ENCODE assay signal across 12 cellular contexts in the genomic region with DNA sequence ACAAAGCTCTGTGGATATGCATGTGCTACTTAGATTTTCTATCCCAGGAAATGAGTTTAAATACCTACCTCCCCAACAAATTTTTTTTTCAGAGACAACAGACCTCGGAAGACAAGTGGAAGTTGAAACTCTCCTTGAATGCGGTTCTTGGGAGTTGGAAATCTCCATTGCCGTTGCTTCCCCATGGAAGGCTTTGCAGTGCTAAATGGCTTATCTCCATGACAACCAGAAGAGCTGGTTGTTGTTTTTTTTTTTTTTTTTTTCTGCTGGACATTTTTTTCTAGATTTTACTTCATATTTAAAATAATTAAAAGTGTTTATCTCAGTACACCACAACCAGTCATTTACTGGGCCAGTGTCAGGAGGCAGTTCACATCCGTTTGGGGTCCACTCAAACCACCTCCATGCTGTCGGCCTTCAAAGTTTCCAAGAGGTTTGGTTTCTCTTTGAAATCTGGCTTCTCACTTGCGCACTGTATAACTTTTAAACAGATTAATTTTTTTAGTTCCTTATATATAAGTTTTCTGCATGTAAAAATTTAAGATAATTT.
A peak's percentile ranks its signal among the peaks of the same experiment; 100 is the strongest.
DNase-seq lines count a peak whose midpoint lies in the region; ATAC-seq and TF ChIP-seq lines count a peak whose summit lies in the region.
"Had no signal": no experiment of that assay in that cellular context is flagged by ENCODE, and none has a peak within 500 bp of the region (broad histone marks: within the 10 kb centered on the region; RNA-seq: fewer than 3 reads in every experiment).

No MANE protein-coding gene starts in this region.

- ATAC-seq in DND-41 (ENCODE audit: insufficient read depth, low read depth) (no peak), natural killer cell (peak; percentile 49 to 66 (median 52))

- H3K4me2 ChIP-seq in DND-41 (ENCODE audit: insufficient read depth, low read length) = peak overlapping the region; percentile 73

- H3K27ac ChIP-seq in DND-41 (ENCODE audit: low read length) = peak overlapping the region; percentile 96

- peaks cover 35 to 38% (median 37%) of the 10 kb centered on the region in 3 donors for H3K4me1 Mint-ChIP-seq in IgD-negative memory B cell
- peaks cover 49% of the 10 kb centered on the region for H3K4me1 Mint-ChIP-seq in activated naive CD8-positive, alpha-beta T cell treated with anti-CD3 and anti-CD28 coated beads for 36 hours
- H3K4me1 Mint-ChIP-seq in natural killer cell = peaks cover 56 to 64% of the 10 kb centered on the region in 2 donors

- no peaks in the 10 kb centered on the region for H3K9me3 Mint-ChIP-seq in IgD-negative memory B cell
- peaks cover 2% of the 10 kb centered on the region for H3K9me3 Mint-ChIP-seq in activated naive CD8-positive, alpha-beta T cell treated with anti-CD3 and anti-CD28 coated beads for 36 hours
- no peaks in the 10 kb centered on the region for H3K9me3 Mint-ChIP-seq in natural killer cell

- peak overlapping the region; percentile 38 for H2AFZ ChIP-seq in DND-41 (ENCODE audit: low read depth, low read length)

- no peaks in the 10 kb centered on the region for H3K27me3 ChIP-seq in DND-41 (ENCODE audit: insufficient read depth, low read length, poor library complexity)

- H3K9me3 ChIP-seq in DND-41 (ENCODE audit: insufficient read depth, low read length, severe bottlenecking) = no peaks in the 10 kb centered on the region
- H3K9me3 ChIP-seq: mucosa of descending colon had no signal

- H3K4me1 ChIP-seq in DND-41 (ENCODE audit: insufficient read depth, low read length) = peaks cover 46% of the 10 kb centered on the region

- H3K36me3 Mint-ChIP-seq in IgD-negative memory B cell (no peaks in the 10 kb centered on the region), natural killer cell (no peaks in the 10 kb centered on the region)
- H3K36me3 Mint-ChIP-seq in activated naive CD8-positive, alpha-beta T cell treated with anti-CD3 and anti-CD28 coated beads for 36 hours = peaks cover 5% of the 10 kb centered on the region

- H3K9ac ChIP-seq in DND-41 (ENCODE audit: low read depth, low read length) = peak overlapping the region; percentile 57

- peak overlapping the region in 1 of 2 experiments; percentile 50; a peak in 2 of 4 replicates for H3K4me3 ChIP-seq in DND-41 (ENCODE audit: low read depth in 1 of 2, low read length in 2 of 2)
- H3K4me3 ChIP-seq: mucosa of descending colon had no signal

- intact Hi-C loops in natural killer cell (cut with micrococcal nuclease) = loop anchor here (1.0 to 5.0 kb wide), 4 partner anchors 8 to 329 kb away; no protein-coding TSS in a partner anchor

- no peaks in the 10 kb centered on the region for H4K20me1 ChIP-seq in DND-41 (ENCODE audit: insufficient read depth, low read length)

- H3K79me2 ChIP-seq in DND-41 (ENCODE audit: insufficient read depth, low read length) = no peaks in the 10 kb centered on the region

- H3K4me3 Mint-ChIP-seq in IgD-negative memory B cell (peak overlapping the region in 3 of 4 donors; percentile 77 to 92 (median 85)), natural killer cell (peak overlapping the region; percentile 87)
- H3K4me3 Mint-ChIP-seq in activated naive CD8-positive, alpha-beta T cell treated with anti-CD3 and anti-CD28 coated beads for 36 hours = peak overlapping the region; percentile 72

- H3K36me3 ChIP-seq in DND-41 (ENCODE audit: insufficient read depth, low read length) = no peaks in the 10 kb centered on the region

- H3K27ac Mint-ChIP-seq in IgD-negative memory B cell = peak overlapping the region; percentile 84 to 86 (median 86)
- peak overlapping the region; percentile 99 for H3K27ac Mint-ChIP-seq in activated naive CD8-positive, alpha-beta T cell treated with anti-CD3 and anti-CD28 coated beads for 36 hours
- peak overlapping the region; percentile 96 to 98 for H3K27ac Mint-ChIP-seq in natural killer cell

- DNase-seq in DND-41 = peak; percentile 31
- no peak for DNase-seq in activated naive CD8-positive, alpha-beta T cell treated with anti-CD3 and anti-CD28 coated beads for 36 hours
- peak; percentile 46 for DNase-seq in natural killer cell
- no peak for DNase-seq in DMS 273 (lab: John Stamatoyannopoulos, UW; ENCODE audit: unreplicated experiment)
- DNase-seq in NCI-H1417 treated with DMSO at 0.1 percent for 48 hours (lab: John Stamatoyannopoulos, UW) = no peak
- no peak for DNase-seq in stimulated activated CD4-positive, alpha-beta T cell treated with anti-CD3 and anti-CD28 coated beads, Interleukin-2, amount 100 ng/mL, for 48 hours
- DNase-seq: cortex of kidney, glutamatergic neuron, NCI-H2081 treated with DMSO at 0.1 percent for 48 hours, SHP77 had no signal

- no peaks in the 10 kb centered on the region for H3K27me3 Mint-ChIP-seq in IgD-negative memory B cell
- peaks cover 15% of the 10 kb centered on the region for H3K27me3 Mint-ChIP-seq in activated naive CD8-positive, alpha-beta T cell treated with anti-CD3 and anti-CD28 coated beads for 36 hours
- no peaks in the 10 kb centered on the region for H3K27me3 Mint-ChIP-seq in natural killer cell (ENCODE audit: low read depth in 2 of 2)

- TF ChIP-seq CTCF in DND-41 (IDR thresholded peaks at IDR 0.05; ENCODE audit: borderline replicate concordance, extremely low read depth, low read length, poor library complexity, severe bottlenecking) (no peak), natural killer cell (IDR thresholded peaks at IDR 0.05) (no peak)

Comparison
In these comparisons a context has a peak if more than half of its experiments do, and no peak if none do; other contexts are left out.
1. DNase-seq: peak in DND-41 (single experiment) and natural killer cell (single experiment); none in activated naive CD8-positive, alpha-beta T cell treated with anti-CD3 and anti-CD28 coated beads for 36 hours (single experiment), DMS 273 (single experiment), NCI-H1417 treated with DMSO at 0.1 percent for 48 hours (single experiment) and stimulated activated CD4-positive, alpha-beta T cell treated with anti-CD3 and anti-CD28 coated beads, Interleukin-2, amount 100 ng/mL, for 48 hours (0 of 2).
2. Peak in every context shown above with its lines, with median percentiles within 50 percentile points of each other: H3K27ac Mint-ChIP-seq and H3K4me3 Mint-ChIP-seq.